Comparison of ENCODE assay signal across 8 cellular contexts in genomic region chr3:141105828-141106628, GRCh38. TPM values are rescaled to one million over a fixed set of nuclear protein-coding genes. Genes with fewer than 3 reads are reported as not detected.
DNase-seq lines count a peak whose midpoint lies in the region; ATAC-seq and TF ChIP-seq lines count a peak whose summit lies in the region.

No MANE protein-coding gene starts in this region.

- no peaks in the 10 kb centered on the region for H3K36me3 Mint-ChIP-seq in activated T-helper 2 cell treated with anti-CD3 and anti-CD28 coated beads, Interferon-gamma antibody, Interleukin-2, Interleukin-4, amounts not matched to agents 10 μg/mL and 5 μg/mL and 100 μg/mL, durations not matched to agents 14 hours and 24 hours and 36 hours (ENCODE audit: low read depth)

- no peaks in the 10 kb centered on the region for H3K36me3 ChIP-seq in ovary
- H3K36me3 ChIP-seq in vagina = no peaks in the 10 kb centered on the region

- H3K4me1 Mint-ChIP-seq in activated T-helper 2 cell treated with anti-CD3 and anti-CD28 coated beads, Interferon-gamma antibody, Interleukin-2, Interleukin-4, amounts not matched to agents 10 μg/mL and 5 μg/mL and 100 μg/mL, durations not matched to agents 14 hours and 24 hours and 36 hours (ENCODE audit: low read depth) = no peaks in the 10 kb centered on the region

- no peaks in the 10 kb centered on the region for H3K9me3 Mint-ChIP-seq in activated T-helper 2 cell treated with anti-CD3 and anti-CD28 coated beads, Interferon-gamma antibody, Interleukin-2, Interleukin-4, amounts not matched to agents 10 μg/mL and 5 μg/mL and 100 μg/mL, durations not matched to agents 14 hours and 24 hours and 36 hours

- peak; percentile 46 for ATAC-seq in Right ventricle myocardium superior (ENCODE audit: poor library complexity)
- ATAC-seq in Right ventricle myocardium inferior = no peak

- 40 to 41% (median 40%) methylated on average over 7 of the region's 7 CpGs for WGBS in ovary, 3 donors

- H3K27me3 Mint-ChIP-seq in activated T-helper 2 cell treated with anti-CD3 and anti-CD28 coated beads, Interferon-gamma antibody, Interleukin-2, Interleukin-4, amounts not matched to agents 10 μg/mL and 5 μg/mL and 100 μg/mL, durations not matched to agents 14 hours and 24 hours and 36 hours (ENCODE audit: low read depth) = no peaks in the 10 kb centered on the region

- H3K27ac ChIP-seq in ovary = no peak overlapping the region
- H3K27ac ChIP-seq in vagina = no peak overlapping the region

- no peak overlapping the region for H3K4me3 Mint-ChIP-seq in activated T-helper 2 cell treated with anti-CD3 and anti-CD28 coated beads, Interferon-gamma antibody, Interleukin-2, Interleukin-4, amounts not matched to agents 10 μg/mL and 5 μg/mL and 100 μg/mL, durations not matched to agents 14 hours and 24 hours and 36 hours (ENCODE audit: low read depth)

- intact Hi-C loops in Right ventricle myocardium superior (cut with DNase I) = loop anchor here (5.0 kb wide), 1 partner anchor 94 kb away; no protein-coding TSS in a partner anchor
- intact Hi-C loops in Right ventricle myocardium inferior (cut with DNase I) = loop anchor here (1.0 to 5.0 kb wide), 3 partner anchors 55 to 95 kb away; partner anchors contain the start of gene SPSB4
- intact Hi-C loops in activated T-helper 2 cell treated with anti-CD3 and anti-CD28 coated beads, Interferon-gamma antibody, Interleukin-2, Interleukin-4, amounts not matched to agents 10 μg/mL and 5 μg/mL and 100 μg/mL, durations not matched to agents 14 hours and 24 hours and 36 hours (cut with micrococcal nuclease) = loop anchor here (1.0 to 5.0 kb wide), 4 partner anchors 86 to 209 kb away; no protein-coding TSS in a partner anchor
- intact Hi-C loops in ovary (cut with DNase I) = loop anchor here (5.0 to 10.0 kb wide), 3 partner anchors 89 to 1836 kb away; no protein-coding TSS in a partner anchor
- intact Hi-C loops in vagina (cut with DNase I) = loop anchor here (10.0 kb wide), 1 partner anchor 79 kb away; no protein-coding TSS in a partner anchor

- DNase-seq in Right ventricle myocardium superior = no peak
- no peak for DNase-seq in Right ventricle myocardium inferior (ENCODE audit: missing footprints)
- DNase-seq in LoVo (ENCODE audit: low spot score) = peak; percentile 77
- peak; percentile 87 for DNase-seq in RPMI8226
- DNase-seq in activated T-helper 2 cell treated with anti-CD3 and anti-CD28 coated beads, Interferon-gamma antibody, Interleukin-2, Interleukin-4, amounts not matched to agents 10 μg/mL and 5 μg/mL and 100 μg/mL, durations not matched to agents 14 hours and 24 hours and 36 hours (ENCODE audit: low spot score) = peak; percentile 27
- DNase-seq in foreskin melanocyte = peak; percentile 66
- peak in 3 of 5 donors; percentile 48 to 80 (median 71) for DNase-seq in ovary
- DNase-seq in vagina (ENCODE audit: extremely low spot score in 2 of 2) = no peak

- H3K27me3 ChIP-seq in ovary = no peaks in the 10 kb centered on the region
- H3K27me3 ChIP-seq in vagina = no peaks in the 10 kb centered on the region

- H3K4me3 ChIP-seq in ovary = no peak overlapping the region
- H3K4me3 ChIP-seq in vagina = no peak overlapping the region

- peak in 2 of 3 donors; percentile 64 to 70 for TF ChIP-seq CTCF in ovary (IDR thresholded peaks at IDR 0.05)
- peak; percentile 54 to 77 (median 67) for TF ChIP-seq CTCF in vagina (IDR thresholded peaks at IDR 0.05)

- H3K9me3 ChIP-seq in ovary (no peaks in the 10 kb centered on the region), vagina (no peaks in the 10 kb centered on the region)

- H3K27ac Mint-ChIP-seq in activated T-helper 2 cell treated with anti-CD3 and anti-CD28 coated beads, Interferon-gamma antibody, Interleukin-2, Interleukin-4, amounts not matched to agents 10 μg/mL and 5 μg/mL and 100 μg/mL, durations not matched to agents 14 hours and 24 hours and 36 hours = no peak overlapping the region

- TF ChIP-seq POLR2A in ovary (IDR thresholded peaks at IDR 0.05) (no peak), vagina (IDR thresholded peaks at IDR 0.05) (no peak)

- H3K4me1 ChIP-seq in ovary (ENCODE audit: insufficient read depth) = no peaks in the 10 kb centered on the region
- H3K4me1 ChIP-seq in vagina = no peaks in the 10 kb centered on the region

- TF ChIP-seq EP300 in ovary (IDR thresholded peaks at IDR 0.05) = no peak

RNA-seq across cellular contexts. Expression of gene SPSB4, which starts 54.9 kb away (rescaled TPM):
- 7.3 TPM for total RNA-seq in Right ventricle myocardium superior
- total RNA-seq in Right ventricle myocardium inferior = 7.1 TPM
- not detected in 2 replicates for total RNA-seq in activated T-helper 2 cell treated with anti-CD3 and anti-CD28 coated beads, Interferon-gamma antibody, Interleukin-2, Interleukin-4, amounts not matched to agents 10 μg/mL and 5 μg/mL and 100 μg/mL, durations not matched to agents 14 hours and 24 hours and 36 hours
- under 1 TPM in 2 of 7 donors, not detected in 5; 0.11 to 0.13 TPM for total RNA-seq in ovary
- polyA plus RNA-seq in ovary = under 1 TPM; 0.07 to 0.57 TPM
- total RNA-seq in vagina = 0.98 TPM

Comparison
In these comparisons a context has a peak if more than half of its experiments do, and no peak if none do; other contexts are left out.
1. DNase-seq: peak in LoVo (single experiment), RPMI8226 (single experiment), activated T-helper 2 cell treated with anti-CD3 and anti-CD28 coated beads, Interferon-gamma antibody, Interleukin-2, Interleukin-4, amounts not matched to agents 10 μg/mL and 5 μg/mL and 100 μg/mL, durations not matched to agents 14 hours and 24 hours and 36 hours (single experiment), foreskin melanocyte (single experiment) and ovary (3 of 5); none in Right ventricle myocardium superior (single experiment), Right ventricle myocardium inferior (single experiment) and vagina (0 of 2).